In the genomic region with DNA sequence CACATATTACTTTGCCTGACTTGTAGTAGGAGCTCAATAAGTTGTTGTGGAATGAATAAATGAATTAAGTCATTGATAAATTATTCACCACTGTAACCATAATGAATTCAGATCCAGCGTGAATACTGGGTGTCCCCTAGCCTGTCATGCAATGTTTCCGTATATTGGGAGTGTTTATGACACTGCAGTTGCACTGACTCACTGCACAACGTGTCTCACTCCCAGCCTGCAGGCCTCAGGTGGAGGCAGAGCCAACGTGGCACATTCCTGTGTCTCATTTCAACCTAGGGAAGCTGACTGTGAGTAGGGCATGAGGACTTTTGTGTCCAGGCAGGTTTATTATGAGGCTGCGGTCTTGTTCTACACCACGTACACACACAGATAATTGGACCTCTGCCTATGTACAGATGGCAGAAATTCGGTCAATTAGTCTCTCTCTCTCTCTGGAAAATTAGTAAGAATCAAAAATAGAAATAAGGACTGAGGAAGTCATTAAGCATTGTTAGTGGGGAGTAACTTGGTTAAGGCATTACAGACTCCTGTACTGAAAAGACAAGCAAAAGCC, we compare ENCODE assay signal across 19 cellular contexts.
A peak's percentile ranks its signal among the peaks of the same experiment; 100 is the strongest.
DNase-seq lines count a peak whose midpoint lies in the region; FAIRE-seq and TF ChIP-seq lines count a peak whose summit lies in the region.
"Had no signal": no experiment of that assay in that cellular context is flagged by ENCODE, and none has a peak within 500 bp of the region (broad histone marks: within the 10 kb centered on the region; RNA-seq: fewer than 3 reads in every experiment).

No MANE protein-coding gene starts in this region.

- peak; percentile 36 for FAIRE-seq in H54 (lab: Jason Lieb, UNC)
- FAIRE-seq: A204.1, pancreas had no signal

- no peak overlapping the region for H3K27ac ChIP-seq in sigmoid colon
- H3K27ac ChIP-seq: pancreas, upper lobe of right lung, VCaP had no signal

- TF ChIP-seq POLR2A in H54 (IDR thresholded peaks at IDR 0.05; ENCODE audit: low read depth, low read length), result no peak
- no peak for TF ChIP-seq POLR2A in sigmoid colon (IDR thresholded peaks at IDR 0.05)

- H3K4me1 ChIP-seq in sigmoid colon, result no peaks in the 10 kb centered on the region
- H3K4me1 ChIP-seq: HAP-1, upper lobe of right lung had no signal

- 41 to 79% methylated on average over 7 of the region's 7 CpGs for WGBS in sigmoid colon, 2 donors

- TF ChIP-seq EP300 in sigmoid colon (IDR thresholded peaks at IDR 0.05), result no peak

- intact Hi-C loops in sigmoid colon (cut with DNase I), result no loop called here

- no peaks in the 10 kb centered on the region for H3K36me3 ChIP-seq in sigmoid colon
- H3K36me3 ChIP-seq: HAP-1, pancreas, upper lobe of right lung had no signal

- no peaks in the 10 kb centered on the region for H3K27me3 ChIP-seq in sigmoid colon
- H3K27me3 ChIP-seq: pancreas, upper lobe of right lung had no signal

- TF ChIP-seq CTCF in sigmoid colon (IDR thresholded peaks at IDR 0.05), result no peak

- no peaks in the 10 kb centered on the region for H3K9me3 ChIP-seq in sigmoid colon
- H3K9me3 ChIP-seq: HAP-1, pancreas, upper lobe of right lung had no signal

- H3K4me3 ChIP-seq in sigmoid colon, result no peak overlapping the region
- H3K4me3 ChIP-seq: HAP-1, pancreas, upper lobe of right lung had no signal

- DNase-seq in AG08395 (ENCODE audit: low spot score) (peak; percentile 56), H54 (ENCODE audit: insufficient read length, low spot score) (peak; percentile 65), SW480 (ENCODE audit: low spot score) (peak; percentile 94), islet precursor cell (peak; percentile 89), medulla oblongata (ENCODE audit: extremely low spot score) (no peak), sigmoid colon (no peak)
- DNase-seq in activated CD8-positive, alpha-beta memory T cell treated with anti-CD3 and anti-CD28 coated beads, Interleukin-2, amount 50 U/mL, for 48 hours, result no peak
- no peak for DNase-seq in stimulated activated CD4-positive, alpha-beta T cell treated with anti-CD3 and anti-CD28 coated beads, Interleukin-2, amount 100 ng/mL, for 24 hours
- DNase-seq: activated CD4-positive, alpha-beta memory T cell treated with anti-CD3 and anti-CD28 coated beads, Interleukin-2, amount 10 ng/mL, durations not matched to agents 7 days and 5 days; CD4-positive, alpha-beta T cell; central memory CD4-positive, alpha-beta T cell; effector memory CD8-positive, alpha-beta T cell; left ventricle myocardium superior; pancreas; SW 1271; upper lobe of right lung had no signal

Comparison
In these comparisons a context has a peak if more than half of its experiments do, and no peak if none do; other contexts are left out.
1. DNase-seq: peak in AG08395 (single experiment), H54 (single experiment), SW480 (single experiment) and islet precursor cell (single experiment); none in medulla oblongata (single experiment), activated CD8-positive, alpha-beta memory T cell treated with anti-CD3 and anti-CD28 coated beads, Interleukin-2, amount 50 U/mL, for 48 hours (single experiment), stimulated activated CD4-positive, alpha-beta T cell treated with anti-CD3 and anti-CD28 coated beads, Interleukin-2, amount 100 ng/mL, for 24 hours (0 of 2) and sigmoid colon (single experiment).